ENCODE assay signal across 29 cellular contexts in genomic region chr15:83462026-83462425, GRCh38. TPM values are rescaled to one million over a fixed set of nuclear protein-coding genes. Genes with fewer than 3 reads are reported as not detected.
"Had no signal": no experiment of that assay in that cellular context is flagged by ENCODE, and none has a peak within 500 bp of the region (broad histone marks: within the 10 kb centered on the region; RNA-seq: fewer than 3 reads in every experiment).

No MANE protein-coding gene starts in this region.

- H3K4me3 ChIP-seq: coronary artery, gastrocnemius medialis, mucosa of descending colon, neural progenitor cell, right atrium auricular region, sigmoid colon, stomach, thyroid gland, vagina had no signal

- H3K36me3 Mint-ChIP-seq: mesothelial cell of epicardium; naive B cell; natural killer cell treated with Interleukin-12 subunit alpha and Interleukin-12 subunit beta and Interleukin-15 and Interleukin-18, amount 100 ng/mL, for 72 hours; neural progenitor cell; stimulated activated effector memory CD8-positive, alpha-beta T cell treated with anti-CD3 and anti-CD28 coated beads, Interleukin-12 subunit alpha, Interleukin-12 subunit beta, amount 100 ng/mL, for 72 hours had no signal

- DNase-seq: dermis blood vessel endothelial cell; effector memory CD4-positive, alpha-beta T cell; gastrocnemius medialis; head of caudate nucleus; kidney; mesenchymal stem cell; mucosa of descending colon; naive B cell; sigmoid colon; stimulated activated CD4-positive, alpha-beta T cell treated with anti-CD3 and anti-CD28 coated beads, Interleukin-2, amount 100 ng/mL, for 24 hours; stimulated activated CD4-positive, alpha-beta T cell treated with anti-CD3 and anti-CD28 coated beads, Interleukin-4, amount 100 ng/mL, for 24 hours; stimulated activated naive CD4-positive, alpha-beta T cell treated with Interleukin-2 at 50 U/mL for 16 hours; stomach; thyroid gland; trophoblast cell had no signal

- H3K27ac ChIP-seq: coronary artery, gastrocnemius medialis, neural progenitor cell, parathyroid adenoma, right atrium auricular region, sigmoid colon, stomach, thyroid gland, vagina had no signal

- H3K4me1 ChIP-seq: gastrocnemius medialis, parathyroid adenoma, right atrium auricular region, sigmoid colon, stomach, thyroid gland, vagina had no signal

- FAIRE-seq: endothelial cell of umbilical vein had no signal

- ATAC-seq: gastrocnemius medialis; left lobe of liver; mucosa of descending colon; natural killer cell treated with Interleukin-12 subunit alpha and Interleukin-12 subunit beta and Interleukin-15 and Interleukin-18, amount 100 ng/mL, for 72 hours; stimulated activated effector memory CD8-positive, alpha-beta T cell treated with anti-CD3 and anti-CD28 coated beads, Interleukin-12 subunit alpha, Interleukin-12 subunit beta, amount 100 ng/mL, for 72 hours had no signal

- H3K4me2 ChIP-seq: neural progenitor cell had no signal

- H2AFZ ChIP-seq: neural progenitor cell, parathyroid adenoma had no signal

- H3K4me3 Mint-ChIP-seq: mesothelial cell of epicardium; naive B cell; natural killer cell treated with Interleukin-12 subunit alpha and Interleukin-12 subunit beta and Interleukin-15 and Interleukin-18, amount 100 ng/mL, for 72 hours; neural progenitor cell; stimulated activated effector memory CD8-positive, alpha-beta T cell treated with anti-CD3 and anti-CD28 coated beads, Interleukin-12 subunit alpha, Interleukin-12 subunit beta, amount 100 ng/mL, for 72 hours had no signal

- H3K27ac Mint-ChIP-seq: mesothelial cell of epicardium; naive B cell; natural killer cell treated with Interleukin-12 subunit alpha and Interleukin-12 subunit beta and Interleukin-15 and Interleukin-18, amount 100 ng/mL, for 72 hours; neural progenitor cell; progenitor cell of endocrine pancreas; stimulated activated effector memory CD8-positive, alpha-beta T cell treated with anti-CD3 and anti-CD28 coated beads, Interleukin-12 subunit alpha, Interleukin-12 subunit beta, amount 100 ng/mL, for 72 hours had no signal

- H3K9me3 Mint-ChIP-seq: natural killer cell treated with Interleukin-12 subunit alpha and Interleukin-12 subunit beta and Interleukin-15 and Interleukin-18, amount 100 ng/mL, for 72 hours had no signal

- H3K9ac ChIP-seq: neural progenitor cell, parathyroid adenoma had no signal

- H3K36me3 ChIP-seq: gastrocnemius medialis, neural progenitor cell, right atrium auricular region, sigmoid colon, stomach, thyroid gland, vagina had no signal

- H3K79me2 ChIP-seq: parathyroid adenoma had no signal

- H3K9me3 ChIP-seq: gastrocnemius medialis, mucosa of descending colon, right atrium auricular region, sigmoid colon, stomach, thyroid gland, vagina had no signal

- H3K4me1 Mint-ChIP-seq: naive B cell; neural progenitor cell; stimulated activated effector memory CD8-positive, alpha-beta T cell treated with anti-CD3 and anti-CD28 coated beads, Interleukin-12 subunit alpha, Interleukin-12 subunit beta, amount 100 ng/mL, for 72 hours had no signal

- H3K27me3 ChIP-seq: neural progenitor cell, right atrium auricular region, thyroid gland, vagina had no signal

RNA-seq across cellular contexts. Expression of gene SH3GL3, which starts 14.9 kb away (rescaled TPM):
- total RNA-seq: dermis blood vessel endothelial cell; endothelial cell of umbilical vein; gastrocnemius medialis; glomerular endothelial cell; left lobe of liver; lung microvascular endothelial cell; natural killer cell treated with Interleukin-12 subunit alpha and Interleukin-12 subunit beta and Interleukin-15 and Interleukin-18, amount 100 ng/mL, for 72 hours; subcutaneous adipose tissue had no signal
- polyA plus RNA-seq: endothelial cell of umbilical vein had no signal
